In genomic region chr2:40178971-40179370, GRCh38 we compare ENCODE assay signal across 12 cellular contexts.
DNase-seq lines count a peak whose midpoint lies in the region; ATAC-seq and TF ChIP-seq lines count a peak whose summit lies in the region.
"Had no signal": no experiment of that assay in that cellular context is flagged by ENCODE, and none has a peak within 500 bp of the region (broad histone marks: within the 10 kb centered on the region; RNA-seq: fewer than 3 reads in every experiment).

No MANE protein-coding gene starts in this region.

- H3K4me3 ChIP-seq in foreskin fibroblast (ENCODE audit: low read depth in 1 of 2, low read length in 2 of 2): no peak overlapping the region
- H3K4me3 ChIP-seq: K562 had no signal

- ATAC-seq in GM21529 (IDR thresholded peaks at IDR 0.05; ENCODE audit: unreplicated experiment) (peak; percentile 86), HG03175 (IDR thresholded peaks at IDR 0.05; ENCODE audit: unreplicated experiment) (peak; percentile 88), SK-N-SH treated with all-trans-retinoic acid at 6 μM for 48 hours (no peak)
- no peak for ATAC-seq in stimulated activated naive CD8-positive, alpha-beta T cell treated with anti-CD3 and anti-CD28 coated beads, Interleukin-15, Interleukin-2, amounts not matched to agents 100 U/mL and 50 U/mL, for 24 hours
- ATAC-seq: K562 had no signal

- peak; percentile 30 for DNase-seq in NCI-H510A treated with DMSO at 0.1 percent for 48 hours (lab: John Stamatoyannopoulos, UW)
- DNase-seq in NCI-H510A (lab: John Stamatoyannopoulos, UW): no peak
- DNase-seq in foreskin fibroblast: peak; percentile 30 to 31
- no peak for DNase-seq in SIG-M5 treated with dmso at 0.1 percent for 504 hours (lab: John Stamatoyannopoulos, UW; ENCODE audit: unreplicated experiment)
- no peak for DNase-seq in stimulated activated naive CD8-positive, alpha-beta T cell treated with anti-CD3 and anti-CD28 coated beads, Interleukin-15, Interleukin-2, amounts not matched to agents 100 U/mL and 50 U/mL, for 24 hours
- DNase-seq: activated B cell treated with CpG ODN at 0.5 μM for 24 hours, islet precursor cell, posterior cingulate gyrus had no signal

- TF ChIP-seq CTCF in foreskin fibroblast (IDR thresholded peaks at IDR 0.05; ENCODE audit: low read depth, low read length): no peak

TF ChIP-seq in SK-N-SH treated with all-trans-retinoic acid at 6 μM for 48 hours, 23 proteins besides CTCF, POLR2A, EP300 and RAD21:
- TF ChIP-seq ZC3H10 (CRISPR knock-in tag; IDR thresholded peaks at IDR 0.05): no peak
- no peak for TF ChIP-seq TSHZ2 (CRISPR knock-in tag; IDR thresholded peaks at IDR 0.05)
- TF ChIP-seq ESRRG (CRISPR knock-in tag; IDR thresholded peaks at IDR 0.05): no peak
- no peak for TF ChIP-seq BACH2 (CRISPR knock-in tag; IDR thresholded peaks at IDR 0.05; ENCODE audit: borderline replicate concordance)
- TF ChIP-seq TCF4 (CRISPR knock-in tag; IDR thresholded peaks at IDR 0.05; ENCODE audit: borderline replicate concordance): no peak
- TF ChIP-seq PATZ1 (CRISPR knock-in tag; IDR thresholded peaks at IDR 0.05; ENCODE audit: borderline replicate concordance): no peak
- TF ChIP-seq OSR1 (CRISPR knock-in tag; IDR thresholded peaks at IDR 0.05): no peak
- no peak for TF ChIP-seq ZNF8 (CRISPR knock-in tag; IDR thresholded peaks at IDR 0.05)
- TF ChIP-seq ZNF565 (CRISPR knock-in tag; conservative IDR thresholded peaks at IDR 0.05; ENCODE audit: low read depth): no peak
- no peak for TF ChIP-seq ARNTL (CRISPR knock-in tag; IDR thresholded peaks at IDR 0.05; ENCODE audit: borderline replicate concordance, low read depth)
- no peak for TF ChIP-seq POU6F1 (CRISPR knock-in tag; IDR thresholded peaks at IDR 0.05; ENCODE audit: borderline replicate concordance, low read depth)
- no peak for TF ChIP-seq ZFP30 (CRISPR knock-in tag; IDR thresholded peaks at IDR 0.05)
- TF ChIP-seq RARB (CRISPR knock-in tag; IDR thresholded peaks at IDR 0.05): no peak
- no peak for TF ChIP-seq ISL1 (CRISPR knock-in tag; IDR thresholded peaks at IDR 0.05)
- no peak for TF ChIP-seq CSDC2 (CRISPR knock-in tag; IDR thresholded peaks at IDR 0.05)
- TF ChIP-seq SNAI2 (CRISPR knock-in tag; IDR thresholded peaks at IDR 0.05): no peak

Comparison
In these comparisons a context has a peak if more than half of its experiments do, and no peak if none do; other contexts are left out.
1. DNase-seq: peak in NCI-H510A treated with DMSO at 0.1 percent for 48 hours (single experiment) and foreskin fibroblast (2 of 2); none in NCI-H510A (single experiment), SIG-M5 treated with dmso at 0.1 percent for 504 hours (single experiment) and stimulated activated naive CD8-positive, alpha-beta T cell treated with anti-CD3 and anti-CD28 coated beads, Interleukin-15, Interleukin-2, amounts not matched to agents 100 U/mL and 50 U/mL, for 24 hours (single experiment).
2. ATAC-seq: peak in GM21529 (single experiment) and HG03175 (single experiment); none in SK-N-SH treated with all-trans-retinoic acid at 6 μM for 48 hours (single experiment) and stimulated activated naive CD8-positive, alpha-beta T cell treated with anti-CD3 and anti-CD28 coated beads, Interleukin-15, Interleukin-2, amounts not matched to agents 100 U/mL and 50 U/mL, for 24 hours (single experiment).